In genomic region chr3:141802316-141803077, GRCh38 we compare ENCODE assay signal across 22 cellular contexts. TPM values are rescaled to one million over a fixed set of nuclear protein-coding genes. Genes with fewer than 3 reads are reported as not detected.
"Had no signal": no experiment of that assay in that cellular context is flagged by ENCODE, and none has a peak within 500 bp of the region (broad histone marks: within the 10 kb centered on the region; RNA-seq: fewer than 3 reads in every experiment).

No MANE protein-coding gene starts in this region.

- FAIRE-seq: RCC 7860 had no signal

- H3K4me3 ChIP-seq: SJSA1, SK-N-MC had no signal

- DNase-seq: Kasumi-1, KG1, MM.1S, NCI-H1092 treated with DMSO at 0.1 percent for 48 hours, NCI-H1436, NCI-H187, NCI-H2029, NCI-H2081 treated with DMSO at 0.1 percent for 48 hours, NCI-H2171, NCI-H226, NCI-H446 treated with DMSO at 0.1 percent for 48 hours, NCI-H510A treated with DMSO at 0.1 percent for 48 hours, NCI-H526, Right ventricle myocardium superior, RPMI8226, SIG-M5, SW 1271 had no signal

- H3K9me3 ChIP-seq: SJSA1 had no signal

- H3K27me3 ChIP-seq: SJSA1 had no signal

- H3K36me3 ChIP-seq: SJSA1 had no signal

- H3K27ac ChIP-seq: SJSA1, SK-N-MC had no signal

RNA-seq across cellular contexts. Expression of gene GRK7, which starts 39.3 kb away (rescaled TPM):
- total RNA-seq: HT-29, M059J, Right ventricle myocardium superior, SJSA1 had no signal
